Comparison of ENCODE assay signal across 16 cellular contexts in the genomic region with DNA sequence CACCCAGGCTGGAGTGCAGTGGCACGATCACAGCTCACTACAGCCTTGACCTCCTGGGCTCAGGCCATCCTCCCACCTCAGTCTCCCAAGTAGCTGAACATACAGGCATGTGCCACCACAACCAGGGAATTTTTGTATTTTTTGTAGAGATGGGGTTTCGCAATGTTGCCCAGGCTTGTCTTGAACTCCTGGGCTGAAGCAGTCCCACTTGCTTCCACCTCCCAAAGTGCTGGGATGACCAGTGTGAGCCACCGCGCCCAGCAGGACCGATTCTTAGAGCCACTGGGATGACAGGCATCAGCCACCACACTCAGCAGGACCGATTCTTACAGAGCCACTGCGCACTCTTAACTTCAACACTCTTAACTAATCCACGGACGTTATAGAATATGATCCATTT. TPM values are rescaled to one million over a fixed set of nuclear protein-coding genes. Genes with fewer than 3 reads are reported as not detected.
A peak's percentile ranks its signal among the peaks of the same experiment; 100 is the strongest.
DNase-seq lines count a peak whose midpoint lies in the region; ATAC-seq and TF ChIP-seq lines count a peak whose summit lies in the region.
"Had no signal": no experiment of that assay in that cellular context is flagged by ENCODE, and none has a peak within 500 bp of the region (broad histone marks: within the 10 kb centered on the region; RNA-seq: fewer than 3 reads in every experiment).

No MANE protein-coding gene starts in this region.

- intact Hi-C loops in activated CD4-positive, alpha-beta memory T cell treated with anti-CD3 and anti-CD28 coated beads for 36 hours (cut with micrococcal nuclease), result no loop called here

- H3K27me3 Mint-ChIP-seq in activated CD4-positive, alpha-beta memory T cell treated with anti-CD3 and anti-CD28 coated beads, Interleukin-2, amount 10 ng/mL, durations not matched to agents 7 days and 5 days, result no peaks in the 10 kb centered on the region
- H3K27me3 Mint-ChIP-seq in activated CD4-positive, alpha-beta memory T cell treated with anti-CD3 and anti-CD28 coated beads for 36 hours, result no peaks in the 10 kb centered on the region
- no peaks in the 10 kb centered on the region for H3K27me3 Mint-ChIP-seq in type B pancreatic cell
- H3K27me3 Mint-ChIP-seq: CD8-positive, alpha-beta memory T cell had no signal

- peaks cover 3% of the 10 kb centered on the region for H3K36me3 Mint-ChIP-seq in activated CD4-positive, alpha-beta memory T cell treated with anti-CD3 and anti-CD28 coated beads, Interleukin-2, amount 10 ng/mL, durations not matched to agents 7 days and 5 days (ENCODE audit: low read depth)
- no peaks in the 10 kb centered on the region for H3K36me3 Mint-ChIP-seq in activated CD4-positive, alpha-beta memory T cell treated with anti-CD3 and anti-CD28 coated beads for 36 hours
- peaks cover 7% of the 10 kb centered on the region for H3K36me3 Mint-ChIP-seq in type B pancreatic cell
- H3K36me3 Mint-ChIP-seq: CD8-positive, alpha-beta memory T cell had no signal

- peaks cover 3% of the 10 kb centered on the region for H3K4me1 Mint-ChIP-seq in activated CD4-positive, alpha-beta memory T cell treated with anti-CD3 and anti-CD28 coated beads, Interleukin-2, amount 10 ng/mL, durations not matched to agents 7 days and 5 days
- peaks cover 10% of the 10 kb centered on the region for H3K4me1 Mint-ChIP-seq in activated CD4-positive, alpha-beta memory T cell treated with anti-CD3 and anti-CD28 coated beads for 36 hours (ENCODE audit: low read depth)
- no peaks in the 10 kb centered on the region for H3K4me1 Mint-ChIP-seq in type B pancreatic cell (ENCODE audit: unreplicated experiment)
- H3K4me1 Mint-ChIP-seq: CD8-positive, alpha-beta memory T cell had no signal

- H3K9me3 Mint-ChIP-seq in activated CD4-positive, alpha-beta memory T cell treated with anti-CD3 and anti-CD28 coated beads, Interleukin-2, amount 10 ng/mL, durations not matched to agents 7 days and 5 days, result peaks cover 3% of the 10 kb centered on the region
- no peaks in the 10 kb centered on the region for H3K9me3 Mint-ChIP-seq in activated CD4-positive, alpha-beta memory T cell treated with anti-CD3 and anti-CD28 coated beads for 36 hours
- H3K9me3 Mint-ChIP-seq in type B pancreatic cell, result peaks cover 8% of the 10 kb centered on the region
- H3K9me3 Mint-ChIP-seq: CD8-positive, alpha-beta memory T cell had no signal

- TF ChIP-seq CTCF in type B pancreatic cell (conservative IDR thresholded peaks at IDR 0.05), result no peak

- ATAC-seq in left lobe of liver (no peak), HG03135 (IDR thresholded peaks at IDR 0.05; ENCODE audit: unreplicated experiment) (no peak)

- POLR2A ChIA-PET in activated CD4-positive, alpha-beta memory T cell treated with anti-CD3 and anti-CD28 coated beads, Interleukin-2, amount 10 ng/mL, durations not matched to agents 7 days and 5 days (lab: Charles Lee), result no interaction called here
- POLR2A ChIA-PET in activated CD4-positive, alpha-beta memory T cell treated with anti-CD3 and anti-CD28 coated beads for 36 hours (lab: Charles Lee), result no interaction called here

- CTCF ChIA-PET in activated CD4-positive, alpha-beta memory T cell treated with anti-CD3 and anti-CD28 coated beads, Interleukin-2, amount 10 ng/mL, durations not matched to agents 7 days and 5 days (lab: Charles Lee), result interaction anchor here (1.1 to 1.4 kb wide), 2 partner anchors 10 to 16 kb away, joined by 3 read pairs; no protein-coding TSS in a partner anchor
- CTCF ChIA-PET in activated CD4-positive, alpha-beta memory T cell treated with anti-CD3 and anti-CD28 coated beads for 36 hours (lab: Charles Lee), result no interaction called here

- no peak overlapping the region for H3K27ac Mint-ChIP-seq in activated CD4-positive, alpha-beta memory T cell treated with anti-CD3 and anti-CD28 coated beads, Interleukin-2, amount 10 ng/mL, durations not matched to agents 7 days and 5 days
- no peak overlapping the region for H3K27ac Mint-ChIP-seq in activated CD4-positive, alpha-beta memory T cell treated with anti-CD3 and anti-CD28 coated beads for 36 hours
- H3K27ac Mint-ChIP-seq in type B pancreatic cell, result no peak overlapping the region

- no peak overlapping the region for H3K4me3 Mint-ChIP-seq in activated CD4-positive, alpha-beta memory T cell treated with anti-CD3 and anti-CD28 coated beads, Interleukin-2, amount 10 ng/mL, durations not matched to agents 7 days and 5 days
- no peak overlapping the region for H3K4me3 Mint-ChIP-seq in activated CD4-positive, alpha-beta memory T cell treated with anti-CD3 and anti-CD28 coated beads for 36 hours
- no peak overlapping the region for H3K4me3 Mint-ChIP-seq in type B pancreatic cell
- H3K4me3 Mint-ChIP-seq: CD8-positive, alpha-beta memory T cell had no signal

- DNase-seq in activated CD4-positive, alpha-beta memory T cell treated with anti-CD3 and anti-CD28 coated beads, Interleukin-2, amount 10 ng/mL, durations not matched to agents 7 days and 5 days, result peak; percentile 3
- no peak for DNase-seq in activated CD4-positive, alpha-beta memory T cell treated with anti-CD3 and anti-CD28 coated beads for 36 hours
- peak; percentile 13 for DNase-seq in activated CD8-positive, alpha-beta memory T cell treated with anti-CD3 and anti-CD28 coated beads, Interleukin-2, amount 50 U/mL, for 48 hours
- DNase-seq in left lobe of liver (ENCODE audit: low spot score), result peak; percentile 27
- DNase-seq in type B pancreatic cell (ENCODE audit: extremely low spot score, unreplicated experiment), result peak; percentile 48
- DNase-seq in hypothalamus (lab: John Stamatoyannopoulos, UW), result no peak
- no peak for DNase-seq in NCI-H2029 treated with DMSO at 0.1 percent for 48 hours (lab: John Stamatoyannopoulos, UW)
- DNase-seq: CD8-positive, alpha-beta memory T cell; GF-D8; HCEC 1CT; NCI-H1048; NCI-H345; NCI-H526 treated with DMSO at 0.1 percent for 48 hours; PC-9; Right ventricle myocardium superior had no signal

RNA-seq across cellular contexts. Expression of a gene that starts 54.9 kb away (rescaled TPM):
- total RNA-seq in activated CD4-positive, alpha-beta memory T cell treated with anti-CD3 and anti-CD28 coated beads, Interleukin-2, amount 10 ng/mL, durations not matched to agents 7 days and 5 days, result 10 to 100 TPM; 78.1 to 85.1 TPM
- 10 to 100 TPM; 78.1 to 81.3 TPM for total RNA-seq in activated CD4-positive, alpha-beta memory T cell treated with anti-CD3 and anti-CD28 coated beads for 36 hours
- 22.8 TPM for total RNA-seq in left lobe of liver
- total RNA-seq in type B pancreatic cell (ENCODE audit: low replicate concordance), result 75.5 and 92.4 TPM in 2 replicates

Comparison
In these comparisons a context has a peak if more than half of its experiments do, and no peak if none do; other contexts are left out.
1. DNase-seq: peak in activated CD4-positive, alpha-beta memory T cell treated with anti-CD3 and anti-CD28 coated beads, Interleukin-2, amount 10 ng/mL, durations not matched to agents 7 days and 5 days (single experiment), activated CD8-positive, alpha-beta memory T cell treated with anti-CD3 and anti-CD28 coated beads, Interleukin-2, amount 50 U/mL, for 48 hours (single experiment), left lobe of liver (single experiment) and type B pancreatic cell (single experiment); none in activated CD4-positive, alpha-beta memory T cell treated with anti-CD3 and anti-CD28 coated beads for 36 hours (single experiment), hypothalamus (0 of 51) and NCI-H2029 treated with DMSO at 0.1 percent for 48 hours (single experiment).